In genomic region chr13:99640260-99640659, GRCh38 we compare ENCODE assay signal across 25 cellular contexts.
"Had no signal": no experiment of that assay in that cellular context is flagged by ENCODE, and none has a peak within 500 bp of the region (broad histone marks: within the 10 kb centered on the region; RNA-seq: fewer than 3 reads in every experiment).

No MANE protein-coding gene starts in this region.

- H3K27me3 ChIP-seq: body of pancreas, gastrocnemius medialis, left lung, right lobe of liver, uterus had no signal

- H3K4me1 ChIP-seq: body of pancreas, gastrocnemius medialis, left lung, lower lobe of right lung, right lobe of liver, uterus had no signal

- FAIRE-seq: islet of Langerhans had no signal

- H3K9me3 ChIP-seq: body of pancreas, gastrocnemius medialis, left lung, lower lobe of right lung, right lobe of liver, uterus had no signal

- H3K36me3 ChIP-seq: gastrocnemius medialis, left lung, lower lobe of right lung, right lobe of liver, uterus had no signal

- DNase-seq: activated B cell treated with CpG ODN at 0.5 μM for 24 hours; activated CD4-positive, alpha-beta T cell treated with anti-CD3 and anti-CD28 coated beads, Interleukin-2, amount 50 U/mL, for 1 hour; activated CD8-positive, alpha-beta memory T cell treated with anti-CD3 and anti-CD28 coated beads, Interleukin-2, amount 10 ng/mL, durations not matched to agents 7 days and 5 days; activated CD8-positive, alpha-beta T cell treated with anti-CD3 and anti-CD28 coated beads, Interleukin-2, amount 10 ng/mL, durations not matched to agents 7 days and 5 days; activated naive CD8-positive, alpha-beta T cell treated with anti-CD3 and anti-CD28 coated beads, Interleukin-2, amount 50 U/mL, for 24 hours; activated T-cell treated with anti-CD3 and anti-CD28 coated beads, Interleukin-2, amount 50 U/mL, for 48 hours; amygdala; body of pancreas; cortex of kidney; effector memory CD8-positive, alpha-beta T cell; erythroblast; gastrocnemius medialis; glutamatergic neuron; left lung; lower lobe of right lung; mesendoderm; right lobe of liver; stimulated activated CD4-positive, alpha-beta T cell treated with anti-CD3 and anti-CD28 coated beads, Interleukin-1b, Interleukin-23, amount 100 ng/mL, for 48 hours; stimulated activated CD4-positive, alpha-beta T cell treated with anti-CD3 and anti-CD28 coated beads, Interleukin-4, amount 100 ng/mL, for 4 hours; stimulated activated CD8-positive, alpha-beta memory T cell treated with anti-CD3 and anti-CD28 coated beads, Interleukin-4, amount 100 ng/mL, for 48 hours; stimulated activated naive CD8-positive, alpha-beta T cell treated with anti-CD3 and anti-CD28 coated beads, Interleukin-15, amount 100 ng/mL, for 72 hours; substantia nigra; uterus had no signal

- H3K27ac ChIP-seq: body of pancreas, gastrocnemius medialis, left lung, lower lobe of right lung, right lobe of liver, skin epidermis, uterus had no signal

- H3K4me3 ChIP-seq: body of pancreas, gastrocnemius medialis, left lung, lower lobe of right lung, right lobe of liver, skin epidermis, uterus had no signal
